1 cellular context compared by ENCODE assay signal in genomic region chr20:63752411-63753101, GRCh38.
A peak's percentile ranks its signal among the peaks of the same experiment; 100 is the strongest.
TF ChIP-seq lines count a peak whose summit lies in the region.

No MANE protein-coding gene starts in this region.

TF ChIP-seq in HepG2, 621 proteins besides CTCF, POLR2A, EP300 and RAD21 (continued from another document and continues in another):
- no peak for TF ChIP-seq AGO1 (IDR thresholded peaks at IDR 0.05; ENCODE audit: low read depth, low read length, poor library complexity, severe bottlenecking)
- no peak for TF ChIP-seq CREB1 (IDR thresholded peaks at IDR 0.05)
- no peak for TF ChIP-seq CREB1 (CRISPR knock-in tag; IDR thresholded peaks at IDR 0.05)
- TF ChIP-seq HNRNPL (IDR thresholded peaks at IDR 0.05; ENCODE audit: low read depth, low read length) = no peak
- TF ChIP-seq AHR (CRISPR knock-in tag; IDR thresholded peaks at IDR 0.05) = no peak
- TF ChIP-seq CHCHD3 (CRISPR knock-in tag; IDR thresholded peaks at IDR 0.05) = 0 out of 2 replicates have a peak, but pooled peaks have one; percentile 53
- TF ChIP-seq MAF1 (CRISPR knock-in tag; IDR thresholded peaks at IDR 0.05; ENCODE audit: borderline replicate concordance) = no peak
- no peak for TF ChIP-seq HES4 (CRISPR knock-in tag; IDR thresholded peaks at IDR 0.05; ENCODE audit: borderline replicate concordance)
- peak; percentile 37; the same call in 1 of the 2 replicates for TF ChIP-seq ZNF768 (CRISPR knock-in tag; IDR thresholded peaks at IDR 0.05)
- TF ChIP-seq MYC (CRISPR knock-in tag; IDR thresholded peaks at IDR 0.05; ENCODE audit: borderline replicate concordance) = peak; percentile 58
- no peak for TF ChIP-seq CBX2 (IDR thresholded peaks at IDR 0.05; ENCODE audit: low read depth, low read length)
- TF ChIP-seq CBX2 (CRISPR knock-in tag; IDR thresholded peaks at IDR 0.05; ENCODE audit: low read depth) = no peak
- no peak for TF ChIP-seq ZNF17 (CRISPR knock-in tag; IDR thresholded peaks at IDR 0.05)
- TF ChIP-seq ZFP82 (CRISPR knock-in tag; IDR thresholded peaks at IDR 0.05; ENCODE audit: borderline replicate concordance) = no peak
- no peak for TF ChIP-seq EEA1 (CRISPR knock-in tag; IDR thresholded peaks at IDR 0.05; ENCODE audit: borderline replicate concordance)
- no peak for TF ChIP-seq ZNF34 (CRISPR knock-in tag; IDR thresholded peaks at IDR 0.05; ENCODE audit: borderline replicate concordance)
- TF ChIP-seq CENPBD1 (CRISPR knock-in tag; IDR thresholded peaks at IDR 0.05; ENCODE audit: borderline replicate concordance, low read depth) = no peak
- TF ChIP-seq ZNF841 (CRISPR knock-in tag; IDR thresholded peaks at IDR 0.05; ENCODE audit: borderline replicate concordance) = no peak
- 0 out of 2 replicates have a peak, but pooled peaks have one; percentile 28 for TF ChIP-seq BRD4 (CRISPR knock-in tag; IDR thresholded peaks at IDR 0.05)
- TF ChIP-seq KLF11 (CRISPR knock-in tag; IDR thresholded peaks at IDR 0.05) = no peak
- no peak for TF ChIP-seq KLF13 (CRISPR knock-in tag; IDR thresholded peaks at IDR 0.05)
- no peak for TF ChIP-seq YEATS2 (CRISPR knock-in tag; IDR thresholded peaks at IDR 0.05; ENCODE audit: borderline replicate concordance)
- TF ChIP-seq ZBTB4 (CRISPR knock-in tag; IDR thresholded peaks at IDR 0.05; ENCODE audit: borderline replicate concordance) = no peak
- no peak for TF ChIP-seq ARNT2 (CRISPR knock-in tag; IDR thresholded peaks at IDR 0.05; ENCODE audit: low read depth)
- no peak for TF ChIP-seq ARNTL (CRISPR knock-in tag; IDR thresholded peaks at IDR 0.05)
- TF ChIP-seq ZNF296 (CRISPR knock-in tag; conservative IDR thresholded peaks at IDR 0.05) = no peak
- TF ChIP-seq ZBTB20 (CRISPR knock-in tag; IDR thresholded peaks at IDR 0.05; ENCODE audit: borderline replicate concordance, low read depth) = no peak
- TF ChIP-seq TEAD2 (CRISPR knock-in tag; IDR thresholded peaks at IDR 0.05) = no peak
- no peak for TF ChIP-seq ZFP37 (CRISPR knock-in tag; IDR thresholded peaks at IDR 0.05; ENCODE audit: borderline replicate concordance)
- no peak for TF ChIP-seq ZBTB1 (CRISPR knock-in tag; IDR thresholded peaks at IDR 0.05; ENCODE audit: borderline replicate concordance)
- TF ChIP-seq ZSCAN30 (CRISPR knock-in tag; IDR thresholded peaks at IDR 0.05) = no peak
- TF ChIP-seq XRCC5 (optimal IDR thresholded peaks at IDR 0.05; ENCODE audit: low read length) = no peak
- no peak for TF ChIP-seq NFRKB (IDR thresholded peaks at IDR 0.05)
- no peak for TF ChIP-seq FOXP1 (IDR thresholded peaks at IDR 0.05)
- TF ChIP-seq FOXP1 (CRISPR knock-in tag; IDR thresholded peaks at IDR 0.05) = no peak
- no peak for TF ChIP-seq RARA (CRISPR knock-in tag; IDR thresholded peaks at IDR 0.05)
- TF ChIP-seq CERS6 (CRISPR knock-in tag; IDR thresholded peaks at IDR 0.05) = no peak
- no peak for TF ChIP-seq EHMT2 (IDR thresholded peaks at IDR 0.05; ENCODE audit: borderline replicate concordance, low read depth, low read length)
- no peak for TF ChIP-seq KMT2A (CRISPR knock-in tag; IDR thresholded peaks at IDR 0.05)
- TF ChIP-seq, protein P1, sequence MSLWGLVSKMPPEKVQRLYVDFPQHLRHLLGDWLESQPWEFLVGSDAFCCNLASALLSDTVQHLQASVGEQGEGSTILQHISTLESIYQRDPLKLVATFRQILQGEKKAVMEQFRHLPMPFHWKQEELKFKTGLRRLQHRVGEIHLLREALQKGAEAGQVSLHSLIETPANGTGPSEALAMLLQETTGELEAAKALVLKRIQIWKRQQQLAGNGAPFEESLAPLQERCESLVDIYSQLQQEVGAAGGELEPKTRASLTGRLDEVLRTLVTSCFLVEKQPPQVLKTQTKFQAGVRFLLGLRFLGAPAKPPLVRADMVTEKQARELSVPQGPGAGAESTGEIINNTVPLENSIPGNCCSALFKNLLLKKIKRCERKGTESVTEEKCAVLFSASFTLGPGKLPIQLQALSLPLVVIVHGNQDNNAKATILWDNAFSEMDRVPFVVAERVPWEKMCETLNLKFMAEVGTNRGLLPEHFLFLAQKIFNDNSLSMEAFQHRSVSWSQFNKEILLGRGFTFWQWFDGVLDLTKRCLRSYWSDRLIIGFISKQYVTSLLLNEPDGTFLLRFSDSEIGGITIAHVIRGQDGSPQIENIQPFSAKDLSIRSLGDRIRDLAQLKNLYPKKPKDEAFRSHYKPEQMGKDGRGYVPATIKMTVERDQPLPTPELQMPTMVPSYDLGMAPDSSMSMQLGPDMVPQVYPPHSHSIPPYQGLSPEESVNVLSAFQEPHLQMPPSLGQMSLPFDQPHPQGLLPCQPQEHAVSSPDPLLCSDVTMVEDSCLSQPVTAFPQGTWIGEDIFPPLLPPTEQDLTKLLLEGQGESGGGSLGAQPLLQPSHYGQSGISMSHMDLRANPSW (CRISPR knock-in tag; IDR thresholded peaks at IDR 0.05; ENCODE audit: borderline replicate concordance) = no peak
- TF ChIP-seq SNAPC4 (CRISPR knock-in tag; IDR thresholded peaks at IDR 0.05) = no peak
- TF ChIP-seq, protein P2, sequence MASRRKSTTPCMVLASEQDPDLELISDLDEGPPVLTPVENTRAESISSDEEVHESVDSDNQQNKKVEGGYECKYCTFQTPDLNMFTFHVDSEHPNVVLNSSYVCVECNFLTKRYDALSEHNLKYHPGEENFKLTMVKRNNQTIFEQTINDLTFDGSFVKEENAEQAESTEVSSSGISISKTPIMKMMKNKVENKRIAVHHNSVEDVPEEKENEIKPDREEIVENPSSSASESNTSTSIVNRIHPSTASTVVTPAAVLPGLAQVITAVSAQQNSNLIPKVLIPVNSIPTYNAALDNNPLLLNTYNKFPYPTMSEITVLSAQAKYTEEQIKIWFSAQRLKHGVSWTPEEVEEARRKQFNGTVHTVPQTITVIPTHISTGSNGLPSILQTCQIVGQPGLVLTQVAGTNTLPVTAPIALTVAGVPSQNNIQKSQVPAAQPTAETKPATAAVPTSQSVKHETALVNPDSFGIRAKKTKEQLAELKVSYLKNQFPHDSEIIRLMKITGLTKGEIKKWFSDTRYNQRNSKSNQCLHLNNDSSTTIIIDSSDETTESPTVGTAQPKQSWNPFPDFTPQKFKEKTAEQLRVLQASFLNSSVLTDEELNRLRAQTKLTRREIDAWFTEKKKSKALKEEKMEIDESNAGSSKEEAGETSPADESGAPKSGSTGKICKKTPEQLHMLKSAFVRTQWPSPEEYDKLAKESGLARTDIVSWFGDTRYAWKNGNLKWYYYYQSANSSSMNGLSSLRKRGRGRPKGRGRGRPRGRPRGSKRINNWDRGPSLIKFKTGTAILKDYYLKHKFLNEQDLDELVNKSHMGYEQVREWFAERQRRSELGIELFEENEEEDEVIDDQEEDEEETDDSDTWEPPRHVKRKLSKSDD (CRISPR knock-in tag; IDR thresholded peaks at IDR 0.05; ENCODE audit: low read depth) = peak; percentile 89; the same call in 1 of the 2 replicates
- no peak for TF ChIP-seq ZKSCAN5 (CRISPR knock-in tag; IDR thresholded peaks at IDR 0.05)
- TF ChIP-seq ZNF776 (CRISPR knock-in tag; IDR thresholded peaks at IDR 0.05) = 0 out of 2 replicates have a peak, but pooled peaks have one; percentile 19
- peak; percentile 81 for TF ChIP-seq HOXA3 (CRISPR knock-in tag; IDR thresholded peaks at IDR 0.05)
- TF ChIP-seq ZFP62 (CRISPR knock-in tag; IDR thresholded peaks at IDR 0.05) = no peak
- no peak for TF ChIP-seq ZNF160 (CRISPR knock-in tag; IDR thresholded peaks at IDR 0.05)
- peak; percentile 94 for TF ChIP-seq ZBTB38 (CRISPR knock-in tag; IDR thresholded peaks at IDR 0.05)
- TF ChIP-seq, protein P3, sequence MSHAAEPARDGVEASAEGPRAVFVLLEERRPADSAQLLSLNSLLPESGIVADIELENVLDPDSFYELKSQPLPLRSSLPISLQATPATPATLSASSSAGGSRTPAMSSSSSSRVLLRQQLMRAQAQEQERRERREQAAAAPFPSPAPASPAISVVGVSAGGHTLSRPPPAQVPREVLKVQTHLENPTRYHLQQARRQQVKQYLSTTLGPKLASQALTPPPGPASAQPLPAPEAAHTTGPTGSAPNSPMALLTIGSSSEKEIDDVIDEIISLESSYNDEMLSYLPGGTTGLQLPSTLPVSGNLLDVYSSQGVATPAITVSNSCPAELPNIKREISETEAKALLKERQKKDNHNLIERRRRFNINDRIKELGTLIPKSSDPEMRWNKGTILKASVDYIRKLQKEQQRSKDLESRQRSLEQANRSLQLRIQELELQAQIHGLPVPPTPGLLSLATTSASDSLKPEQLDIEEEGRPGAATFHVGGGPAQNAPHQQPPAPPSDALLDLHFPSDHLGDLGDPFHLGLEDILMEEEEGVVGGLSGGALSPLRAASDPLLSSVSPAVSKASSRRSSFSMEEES (CRISPR knock-in tag; IDR thresholded peaks at IDR 0.05) = no peak
- TF ChIP-seq SSRP1 (CRISPR knock-in tag; IDR thresholded peaks at IDR 0.05) = no peak
- TF ChIP-seq ZNF121 (CRISPR knock-in tag; IDR thresholded peaks at IDR 0.05) = no peak
- no peak for TF ChIP-seq ZNF839 (CRISPR knock-in tag; IDR thresholded peaks at IDR 0.05; ENCODE audit: borderline replicate concordance)
